Comparison of ENCODE assay signal across 24 cellular contexts in genomic region chrX:96715412-96715940, GRCh38. TPM values are rescaled to one million over a fixed set of nuclear protein-coding genes. Genes with fewer than 3 reads are reported as not detected.
A peak's percentile ranks its signal among the peaks of the same experiment; 100 is the strongest.
DNase-seq lines count a peak whose midpoint lies in the region; TF ChIP-seq lines count a peak whose summit lies in the region.
"Had no signal": no experiment of that assay in that cellular context is flagged by ENCODE, and none has a peak within 500 bp of the region (broad histone marks: within the 10 kb centered on the region; RNA-seq: fewer than 3 reads in every experiment).

No MANE protein-coding gene starts in this region.

- H3K27me3 ChIP-seq in AG04450 (ENCODE audit: control insufficient read depth, insufficient read depth, low read length) = no peaks in the 10 kb centered on the region
- H3K27me3 ChIP-seq: esophagus squamous epithelium, right atrium auricular region, upper lobe of right lung had no signal

- no peaks in the 10 kb centered on the region for H3K36me3 ChIP-seq in HEK293 (ENCODE audit: control insufficient read depth in 2 of 2, insufficient read depth in 1 of 2, low read length in 2 of 2)
- H3K36me3 ChIP-seq: esophagus squamous epithelium, HAP-1, heart left ventricle, right atrium auricular region, upper lobe of right lung had no signal

- no peak for TF ChIP-seq POLR2A in NB4 (IDR thresholded peaks at IDR 0.05; ENCODE audit: extremely low read depth, insufficient read length)

- no peaks in the 10 kb centered on the region for H3K4me1 ChIP-seq in HEK293 (ENCODE audit: control insufficient read depth, insufficient read depth, low read length)
- H3K4me1 ChIP-seq: esophagus squamous epithelium, right atrium auricular region, upper lobe of right lung had no signal

- CTCF ChIA-PET in AG04450 (lab: Charles Lee) = no interaction called here
- CTCF ChIA-PET in HEK293 (lab: Yijun Ruan, JAX) = no interaction called here

- H3K9me3 ChIP-seq in AG04450 (ENCODE audit: control insufficient read depth, insufficient read depth, low read length) = no peaks in the 10 kb centered on the region
- no peaks in the 10 kb centered on the region for H3K9me3 ChIP-seq in HEK293 (ENCODE audit: control insufficient read depth, insufficient read depth, low read depth, low read length)
- H3K9me3 ChIP-seq: esophagus squamous epithelium, upper lobe of right lung had no signal

- peak; percentile 4 for DNase-seq in AG04450 (ENCODE audit: low read depth, low spot score)
- DNase-seq in NB4 (ENCODE audit: low read depth) = peak; percentile 23
- DNase-seq in fibroblast of mammary gland (ENCODE audit: low read depth) = peak; percentile 33
- no peak for DNase-seq in GM19240 (ENCODE audit: insufficient read length, low spot score)
- no peak for DNase-seq in stimulated activated naive CD4-positive, alpha-beta T cell (lab: John Stamatoyannopoulos, UW)
- DNase-seq in NCI-H82 (lab: John Stamatoyannopoulos, UW) = no peak
- DNase-seq in NCI-H526 (lab: John Stamatoyannopoulos, UW) = no peak
- DNase-seq: activated naive CD8-positive, alpha-beta T cell treated with anti-CD3 and anti-CD28 coated beads, Interleukin-2, amount 10 ng/mL, durations not matched to agents 7 days and 5 days; Calu3; effector CD8-positive, alpha-beta T cell; esophagus squamous epithelium; heart left ventricle; mesendoderm; naive B cell; NCI-H1105; stimulated activated CD8-positive, alpha-beta memory T cell treated with anti-CD3 and anti-CD28 coated beads, Interleukin-4, amount 100 ng/mL, for 48 hours; T-helper 9 cell; upper lobe of right lung had no signal

- TF ChIP-seq CTCF in AG04450 (IDR thresholded peaks at IDR 0.05; ENCODE audit: low read depth, low read length) (no peak), HEK293 (tag by site-specific recombination; IDR thresholded peaks at IDR 0.05) (no peak), NB4 (IDR thresholded peaks at IDR 0.05; ENCODE audit: low read depth, low read length) (no peak), fibroblast of mammary gland (conservative IDR thresholded peaks at IDR 0.05; ENCODE audit: control insufficient read depth, insufficient read depth, low read depth, low read length) (no peak)

- POLR2A ChIA-PET in AG04450 (lab: Yijun Ruan, JAX) (interaction anchor here (0.7 kb wide), 1 partner anchor 11 kb away, joined by 4 read pairs; no protein-coding TSS in a partner anchor), HEK293 (lab: Yijun Ruan, JAX) (no interaction called here)

- H3K27ac ChIP-seq in AG04450 (ENCODE audit: low read depth, low read length) (no peak overlapping the region), HEK293 (ENCODE audit: extremely low read depth, low read depth, low read length) (no peak overlapping the region)
- H3K27ac ChIP-seq: C4-2B, esophagus squamous epithelium, heart left ventricle, right atrium auricular region, RWPE1, upper lobe of right lung had no signal

- H3K4me3 ChIP-seq in AG04450 (ENCODE audit: low read depth, low read length) = no peak overlapping the region
- H3K4me3 ChIP-seq in HEK293 (ENCODE audit: low read depth, low read length) = no peak overlapping the region
- no peak overlapping the region for H3K4me3 ChIP-seq in NB4 (ENCODE audit: low read depth, low read length)
- H3K4me3 ChIP-seq in fibroblast of mammary gland (ENCODE audit: control insufficient read depth, low read depth, low read length) = no peak overlapping the region
- H3K4me3 ChIP-seq: esophagus squamous epithelium, HAP-1, heart left ventricle, K562, right atrium auricular region, upper lobe of right lung had no signal

TF ChIP-seq in HEK293, 187 proteins besides CTCF, POLR2A, EP300 and RAD21:
- TF ChIP-seq ZNF426 (tag by site-specific recombination; IDR thresholded peaks at IDR 0.05) = no peak
- TF ChIP-seq SCRT2 (tag by site-specific recombination; IDR thresholded peaks at IDR 0.05) = 0 out of 2 replicates have a peak, but pooled peaks have one; percentile 12

RNA-seq across cellular contexts. Expression of gene DIAPH2, which starts 30.8 kb away (rescaled TPM):
- polyA plus RNA-seq in AG04450 (2011; rRNA removed) = 6.8 and 10.6 TPM in 2 replicates
- 10.6 and 17.4 TPM in 2 replicates for polyA minus RNA-seq in AG04450 (2011; rRNA and poly(A)+ RNA removed)

Comparison
In these comparisons a context has a peak if more than half of its experiments do, and no peak if none do; other contexts are left out.
1. DNase-seq: peak in AG04450 (single experiment), NB4 (single experiment) and fibroblast of mammary gland (single experiment); none in GM19240 (single experiment), stimulated activated naive CD4-positive, alpha-beta T cell (0 of 6), NCI-H82 (single experiment) and NCI-H526 (0 of 2).